ENCODE assay signal across 8 cellular contexts in the genomic region with DNA sequence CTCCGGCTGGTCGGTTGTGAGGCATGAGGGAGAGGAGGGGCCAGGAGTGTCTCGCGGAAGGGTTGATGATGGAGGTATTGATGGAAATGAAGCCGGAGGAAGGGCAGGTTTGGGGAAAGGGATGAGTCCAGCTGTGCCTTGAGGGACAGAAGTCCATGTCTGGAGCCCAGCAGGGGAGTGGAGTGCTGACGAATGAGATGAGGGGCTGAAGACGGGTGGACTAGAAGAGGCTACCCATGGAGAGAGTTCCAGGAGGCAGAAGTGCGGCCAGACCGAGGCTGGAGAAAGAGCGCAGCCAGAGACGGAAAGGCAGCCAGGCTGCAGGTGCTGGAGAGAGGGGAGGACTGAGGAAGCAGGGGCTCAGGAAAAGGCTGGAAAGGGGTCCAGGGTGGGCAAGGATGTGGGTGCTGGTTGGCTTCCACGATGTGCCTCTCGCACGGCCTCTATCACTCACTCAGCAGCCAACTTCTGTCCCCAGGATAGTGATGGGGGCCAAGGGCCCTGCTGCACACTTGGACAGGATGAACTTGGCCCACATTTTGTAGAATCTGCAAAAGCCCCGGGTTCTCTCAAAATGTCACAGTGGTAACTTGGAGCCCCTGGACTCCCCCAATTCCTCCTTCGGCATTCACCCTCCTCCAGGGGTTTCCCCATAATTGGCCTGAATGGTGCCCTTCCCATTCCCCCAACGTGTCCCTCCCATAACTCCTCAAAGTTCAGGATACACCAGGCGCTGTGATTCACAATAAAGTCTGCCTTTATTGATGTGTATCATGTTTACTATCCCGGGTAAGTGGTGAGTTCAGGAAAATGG. TPM values are rescaled to one million over a fixed set of nuclear protein-coding genes. Genes with fewer than 3 reads are reported as not detected.
A peak's percentile ranks its signal among the peaks of the same experiment; 100 is the strongest.
DNase-seq lines count a peak whose midpoint lies in the region; TF ChIP-seq lines count a peak whose summit lies in the region.

No MANE protein-coding gene starts in this region.

- peaks cover 37% of the 10 kb centered on the region for H3K79me2 ChIP-seq in fibroblast of lung (ENCODE audit: control insufficient read depth, insufficient read depth, low read length)

- no peak for TF ChIP-seq POLR2A in Peyer's patch (IDR thresholded peaks at IDR 0.05)

- no peaks in the 10 kb centered on the region for H3K9me3 Mint-ChIP-seq in progenitor cell of endocrine pancreas (ENCODE audit: low read depth)

- peak overlapping the region; percentile 80 for H3K9ac ChIP-seq in fibroblast of lung (ENCODE audit: insufficient read depth, low read length)

- H3K4me1 ChIP-seq in Peyer's patch, result peaks cover 5 to 27% (median 14%) of the 10 kb centered on the region in 4 donors
- H3K4me1 ChIP-seq in fibroblast of lung (ENCODE audit: control insufficient read depth, extremely low read depth, insufficient read depth, low read length), result peaks cover 7% of the 10 kb centered on the region

- H3K27ac ChIP-seq in Peyer's patch, result peak overlapping the region; percentile 82 to 90 (median 85)
- H3K27ac ChIP-seq in fibroblast of lung (ENCODE audit: insufficient read depth, low read length), result peak overlapping the region; percentile 84

- H4K20me1 ChIP-seq in fibroblast of lung (ENCODE audit: control insufficient read depth, extremely low read depth, insufficient read depth, low read length), result no peaks in the 10 kb centered on the region

- peaks cover 6% of the 10 kb centered on the region for H3K36me3 Mint-ChIP-seq in progenitor cell of endocrine pancreas (ENCODE audit: insufficient read depth)

- DNase-seq in Peyer's patch (no peak), fibroblast of lung (ENCODE audit: low read depth in 2 of 2) (no peak), progenitor cell of endocrine pancreas (ENCODE audit: low spot score, unreplicated experiment) (no peak), NCI-H1092 treated with DMSO at 0.1 percent for 48 hours (lab: John Stamatoyannopoulos, UW) (no peak), NCI-H1436 treated with DMSO at 0.1 percent for 48 hours (lab: John Stamatoyannopoulos, UW) (no peak), globus pallidus (ENCODE audit: low spot score) (no peak), NCI-H446 treated with DMSO at 0.1 percent for 48 hours (lab: John Stamatoyannopoulos, UW) (no peak)

- H3K27me3 Mint-ChIP-seq in progenitor cell of endocrine pancreas, result no peaks in the 10 kb centered on the region

- peak overlapping the region; percentile 93 for H3K27ac Mint-ChIP-seq in progenitor cell of endocrine pancreas

- H3K36me3 ChIP-seq in Peyer's patch (peaks cover 0 to 11% (median 0%) of the 10 kb centered on the region in 3 donors), fibroblast of lung (ENCODE audit: control insufficient read depth, insufficient read depth, low read length) (peaks cover 13% of the 10 kb centered on the region)

- TF ChIP-seq CTCF in GM12875 (IDR thresholded peaks at IDR 0.05; ENCODE audit: borderline replicate concordance, insufficient read depth, low read depth, low read length) (no peak), Peyer's patch (IDR thresholded peaks at IDR 0.05) (no peak), fibroblast of lung (conservative IDR thresholded peaks at IDR 0.05 in 1 of 2, IDR thresholded peaks at IDR 0.05 in 1 of 2; ENCODE audit: low read depth in 1 of 2, low read length in 2 of 2) (no peak), progenitor cell of endocrine pancreas (IDR thresholded peaks at IDR 0.05; ENCODE audit: unreplicated experiment) (no peak)

- peaks cover 23% of the 10 kb centered on the region for H3K4me1 Mint-ChIP-seq in progenitor cell of endocrine pancreas (ENCODE audit: low read depth)

- peak overlapping the region; percentile 100 for H3K4me2 ChIP-seq in fibroblast of lung (ENCODE audit: extremely low read depth, insufficient read depth, low read length)

- H3K4me3 ChIP-seq in GM12875 (ENCODE audit: low read depth, low read length) (peak overlapping the region; percentile 68), Peyer's patch (peak overlapping the region; percentile 78 to 95 (median 89)), fibroblast of lung (replicated peaks in 1 of 4; ENCODE audit: control extremely low read depth in 1 of 4, insufficient read depth in 1 of 4, low read depth in 3 of 4, low read length in 4 of 4) (peak overlapping the region; percentile 82 to 92 (median 90))

- peak overlapping the region; percentile 81 for H3K4me3 Mint-ChIP-seq in progenitor cell of endocrine pancreas (ENCODE audit: low read depth)

- H3K9me3 ChIP-seq in Peyer's patch, result no peaks in the 10 kb centered on the region
- no peaks in the 10 kb centered on the region for H3K9me3 ChIP-seq in fibroblast of lung (ENCODE audit: control insufficient read depth, insufficient read depth, low read depth, low read length)

- H2AFZ ChIP-seq in fibroblast of lung (ENCODE audit: low read length), result peak overlapping the region; percentile 89

- H3K27me3 ChIP-seq in Peyer's patch (no peaks in the 10 kb centered on the region), fibroblast of lung (ENCODE audit: control insufficient read depth, insufficient read depth, low read length) (no peaks in the 10 kb centered on the region)

RNA-seq across cellular contexts. Expression of a gene that starts 0.6 kb away (rescaled TPM):
- total RNA-seq in Peyer's patch (100 to 1,000 TPM in 3 of 4 donors, 10 to 100 TPM in 1; 77.6 to 196 (median 157) TPM), fibroblast of lung (111 and 117 TPM in 2 replicates), progenitor cell of endocrine pancreas (108 and 109 TPM in 2 replicates)
- polyA plus RNA-seq in fibroblast of lung, result 156 and 187 TPM in 2 replicates
- polyA plus RNA-seq in fibroblast of lung (2012), result 192 and 254 TPM in 2 replicates
- polyA minus RNA-seq in fibroblast of lung (ENCODE audit: low replicate concordance), result 322 and 439 TPM in 2 replicates

RNA-seq across cellular contexts. Expression of a gene that starts 7.0 kb away (rescaled TPM):
- total RNA-seq in Peyer's patch (not detected), fibroblast of lung (not detected in 2 replicates), progenitor cell of endocrine pancreas (not detected in 2 replicates)
- polyA plus RNA-seq in fibroblast of lung, result 0.02 TPM in 1 of 2 replicates, not detected in the other
- not detected in 2 replicates for polyA plus RNA-seq in fibroblast of lung (2012)
- polyA minus RNA-seq in fibroblast of lung (ENCODE audit: low replicate concordance), result not detected in 2 replicates

RNA-seq across cellular contexts. Expression of a gene that starts 7.3 kb away (rescaled TPM):
- total RNA-seq in Peyer's patch, result 10 to 100 TPM; 23.1 to 86.1 (median 58.6) TPM
- 24.4 and 30.1 TPM in 2 replicates for total RNA-seq in fibroblast of lung
- 40.4 and 44.1 TPM in 2 replicates for polyA plus RNA-seq in fibroblast of lung
- polyA plus RNA-seq in fibroblast of lung (2012), result 130 and 146 TPM in 2 replicates
- 123 and 159 TPM in 2 replicates for polyA minus RNA-seq in fibroblast of lung (ENCODE audit: low replicate concordance)
- total RNA-seq in progenitor cell of endocrine pancreas, result 55.6 and 59.1 TPM in 2 replicates

RNA-seq across cellular contexts. Expression of a gene that starts 58.7 kb away (rescaled TPM):
- total RNA-seq in Peyer's patch (1 to 10 TPM in 2 of 4 donors, under 1 TPM in 1, not detected in 1; 0.70 to 2.7 (median 1.3) TPM), fibroblast of lung (under 0.01 and 0.17 TPM in 2 replicates), progenitor cell of endocrine pancreas (3.4 TPM in 2 replicates)
- polyA plus RNA-seq in fibroblast of lung, result 0.21 and 0.49 TPM in 2 replicates
- polyA plus RNA-seq in fibroblast of lung (2012), result 0.33 and 0.59 TPM in 2 replicates
- 0.63 and 2.6 TPM in 2 replicates for polyA minus RNA-seq in fibroblast of lung (ENCODE audit: low replicate concordance)
